ENCODE assay signal across 12 cellular contexts in the genomic region with DNA sequence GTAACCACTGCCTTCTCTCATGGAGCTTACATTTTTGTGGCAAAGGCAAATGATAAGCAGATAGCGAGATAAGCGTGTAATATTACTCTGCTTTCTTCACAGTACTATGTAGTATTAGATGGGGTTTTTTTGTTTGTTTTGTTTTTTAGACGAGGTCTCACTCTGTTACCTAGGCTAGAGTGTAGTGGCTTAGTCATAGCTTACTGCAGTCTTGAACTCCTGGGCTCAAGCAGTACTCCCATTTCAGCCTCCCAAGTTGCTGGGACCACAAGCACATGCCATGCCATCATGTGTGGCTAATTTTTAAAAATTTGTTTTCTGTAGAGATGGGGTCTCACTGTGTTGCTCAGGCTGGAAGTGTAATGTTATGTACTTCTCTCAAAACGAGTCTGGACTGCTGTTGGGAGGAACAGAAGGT. TPM values are rescaled to one million over a fixed set of nuclear protein-coding genes. Genes with fewer than 3 reads are reported as not detected.
DNase-seq lines count a peak whose midpoint lies in the region; ATAC-seq, FAIRE-seq and TF ChIP-seq lines count a peak whose summit lies in the region.
"Had no signal": no experiment of that assay in that cellular context is flagged by ENCODE, and none has a peak within 500 bp of the region (broad histone marks: within the 10 kb centered on the region; RNA-seq: fewer than 3 reads in every experiment).

No MANE protein-coding gene starts in this region.

- no peaks in the 10 kb centered on the region for H3K9me3 ChIP-seq in testis

- peaks cover 10% of the 10 kb centered on the region for H3K4me1 ChIP-seq in testis

- H3K4me1 Mint-ChIP-seq in activated CD8-positive, alpha-beta memory T cell treated with anti-CD3 and anti-CD28 coated beads, Interleukin-2, amount 10 ng/mL, durations not matched to agents 7 days and 5 days, result peaks cover 69% of the 10 kb centered on the region
- H3K4me1 Mint-ChIP-seq in stimulated activated naive B cell treated with anti-CD40 and anti-IgM and Interleukin-4, amounts not matched to agents 10 μg/mL and 1 μg/mL and 100 μg/mL, for 72 hours, result peaks cover 32 to 67% of the 10 kb centered on the region in 2 donors

- peaks cover 26% of the 10 kb centered on the region for H3K36me3 Mint-ChIP-seq in activated CD8-positive, alpha-beta memory T cell treated with anti-CD3 and anti-CD28 coated beads, Interleukin-2, amount 10 ng/mL, durations not matched to agents 7 days and 5 days
- H3K36me3 Mint-ChIP-seq in stimulated activated naive B cell treated with anti-CD40 and anti-IgM and Interleukin-4, amounts not matched to agents 10 μg/mL and 1 μg/mL and 100 μg/mL, for 72 hours, result peaks cover 18 to 39% of the 10 kb centered on the region in 2 donors

- no peaks in the 10 kb centered on the region for H3K27me3 ChIP-seq in testis

- H3K4me3 ChIP-seq in choroid plexus epithelial cell (ENCODE audit: low read depth, low read length) (no peak overlapping the region), testis (no peak overlapping the region)

- no peaks in the 10 kb centered on the region for H3K9me3 Mint-ChIP-seq in activated CD8-positive, alpha-beta memory T cell treated with anti-CD3 and anti-CD28 coated beads, Interleukin-2, amount 10 ng/mL, durations not matched to agents 7 days and 5 days (ENCODE audit: low read depth)
- H3K9me3 Mint-ChIP-seq in stimulated activated naive B cell treated with anti-CD40 and anti-IgM and Interleukin-4, amounts not matched to agents 10 μg/mL and 1 μg/mL and 100 μg/mL, for 72 hours, result no peaks in the 10 kb centered on the region

- intact Hi-C loops in testis (cut with DNase I; ENCODE audit: low total_unique reads), result no loop called here

- CTCF ChIA-PET in activated CD8-positive, alpha-beta memory T cell treated with anti-CD3 and anti-CD28 coated beads, Interleukin-2, amount 10 ng/mL, durations not matched to agents 7 days and 5 days (lab: Charles Lee), result interaction anchor here (1.4 to 1.7 kb wide), 2 partner anchors 10 to 152 kb away, joined by 3 to 4 read pairs; no protein-coding TSS in a partner anchor

- H3K27me3 Mint-ChIP-seq in activated CD8-positive, alpha-beta memory T cell treated with anti-CD3 and anti-CD28 coated beads, Interleukin-2, amount 10 ng/mL, durations not matched to agents 7 days and 5 days, result no peaks in the 10 kb centered on the region
- H3K27me3 Mint-ChIP-seq in stimulated activated naive B cell treated with anti-CD40 and anti-IgM and Interleukin-4, amounts not matched to agents 10 μg/mL and 1 μg/mL and 100 μg/mL, for 72 hours, result no peaks in the 10 kb centered on the region

- FAIRE-seq in RCC 7860 (lab: Jason Lieb, UNC), result no peak

- peak overlapping the region; percentile 60 for H3K27ac Mint-ChIP-seq in activated CD8-positive, alpha-beta memory T cell treated with anti-CD3 and anti-CD28 coated beads, Interleukin-2, amount 10 ng/mL, durations not matched to agents 7 days and 5 days
- H3K27ac Mint-ChIP-seq in stimulated activated naive B cell treated with anti-CD40 and anti-IgM and Interleukin-4, amounts not matched to agents 10 μg/mL and 1 μg/mL and 100 μg/mL, for 72 hours, result peak overlapping the region; percentile 56

- TF ChIP-seq POLR2A in testis (IDR thresholded peaks at IDR 0.05), result no peak

- H3K36me3 ChIP-seq in testis (ENCODE audit: low read depth, missing control alignments), result no peaks in the 10 kb centered on the region

- TF ChIP-seq CTCF in choroid plexus epithelial cell (conservative IDR thresholded peaks at IDR 0.05; ENCODE audit: low read depth, low read length) (no peak), testis (IDR thresholded peaks at IDR 0.05) (no peak)

- DNase-seq in activated CD8-positive, alpha-beta memory T cell treated with anti-CD3 and anti-CD28 coated beads, Interleukin-2, amount 10 ng/mL, durations not matched to agents 7 days and 5 days, result no peak
- DNase-seq in activated CD8-positive, alpha-beta memory T cell treated with anti-CD3 and anti-CD28 coated beads for 24 hours, result no peak
- peak; percentile 30 for DNase-seq in RCC 7860 (ENCODE audit: low spot score)
- peak; percentile 67 for DNase-seq in choroid plexus epithelial cell (ENCODE audit: low read depth)
- no peak for DNase-seq in stimulated activated naive B cell treated with anti-CD40 and anti-IgM and Interleukin-4, amounts not matched to agents 10 μg/mL and 1 μg/mL and 100 μg/mL, for 72 hours
- DNase-seq in KG1 (lab: John Stamatoyannopoulos, UW), result no peak
- no peak for DNase-seq in foreskin melanocyte
- DNase-seq in testis, result no peak
- DNase-seq: DMS79 treated with DMSO at 0.1 percent for 48 hours; NCI-H1105 treated with DMSO at 0.1 percent for 48 hours; NCI-H774; stimulated activated naive CD4-positive, alpha-beta T cell treated with Interleukin-2 at 50 U/mL for 16 hours had no signal

- H3K4me3 Mint-ChIP-seq in activated CD8-positive, alpha-beta memory T cell treated with anti-CD3 and anti-CD28 coated beads, Interleukin-2, amount 10 ng/mL, durations not matched to agents 7 days and 5 days, result peak overlapping the region; percentile 6
- H3K4me3 Mint-ChIP-seq in stimulated activated naive B cell treated with anti-CD40 and anti-IgM and Interleukin-4, amounts not matched to agents 10 μg/mL and 1 μg/mL and 100 μg/mL, for 72 hours, result peak overlapping the region in 1 of 2 donors; percentile 10

- 73 to 81% methylated on average over 4 of the region's 4 CpGs for WGBS in testis, 2 donors

- ATAC-seq in activated CD8-positive, alpha-beta memory T cell treated with anti-CD3 and anti-CD28 coated beads, Interleukin-2, amount 10 ng/mL, durations not matched to agents 7 days and 5 days, result peak; percentile 67
- peak in 1 of 2 donors; percentile 38 for ATAC-seq in stimulated activated naive B cell treated with anti-CD40 and anti-IgM and Interleukin-4, amounts not matched to agents 10 μg/mL and 1 μg/mL and 100 μg/mL, for 72 hours (replicated peaks)

- H3K27ac ChIP-seq in testis, result no peak overlapping the region

RNA-seq across cellular contexts. Expression of a gene that starts 22.9 kb away (rescaled TPM):
- total RNA-seq in activated CD8-positive, alpha-beta memory T cell treated with anti-CD3 and anti-CD28 coated beads, Interleukin-2, amount 10 ng/mL, durations not matched to agents 7 days and 5 days, result 100 to 1,000 TPM; 370 to 398 TPM
- 100 to 1,000 TPM; 145 to 167 TPM for total RNA-seq in testis
- polyA plus RNA-seq in testis (ENCODE audit: insufficient read depth, low read depth, low replicate concordance), result 36.5 TPM

Comparison
In these comparisons a context has a peak if more than half of its experiments do, and no peak if none do; other contexts are left out.
1. DNase-seq: peak in RCC 7860 (single experiment) and choroid plexus epithelial cell (single experiment); none in activated CD8-positive, alpha-beta memory T cell treated with anti-CD3 and anti-CD28 coated beads, Interleukin-2, amount 10 ng/mL, durations not matched to agents 7 days and 5 days (single experiment), activated CD8-positive, alpha-beta memory T cell treated with anti-CD3 and anti-CD28 coated beads for 24 hours (single experiment), stimulated activated naive B cell treated with anti-CD40 and anti-IgM and Interleukin-4, amounts not matched to agents 10 μg/mL and 1 μg/mL and 100 μg/mL, for 72 hours (single experiment), KG1 (single experiment), foreskin melanocyte (single experiment) and testis (single experiment).